In genomic region chr6:121594053-121594452, GRCh38 we compare ENCODE assay signal across 17 cellular contexts.
DNase-seq lines count a peak whose midpoint lies in the region; ATAC-seq, FAIRE-seq and TF ChIP-seq lines count a peak whose summit lies in the region.
"Had no signal": no experiment of that assay in that cellular context is flagged by ENCODE, and none has a peak within 500 bp of the region (broad histone marks: within the 10 kb centered on the region; RNA-seq: fewer than 3 reads in every experiment).

No MANE protein-coding gene starts in this region.

- H3K4me1 ChIP-seq in HepG2 (ENCODE audit: insufficient read depth, low read length) (no peaks in the 10 kb centered on the region), right lobe of liver (no peaks in the 10 kb centered on the region)
- H3K4me1 ChIP-seq: Caco-2, HAP-1 had no signal

- POLR2A ChIA-PET in HepG2 (lab: Yijun Ruan, JAX) = no interaction called here

- no peak for ATAC-seq in HepG2
- ATAC-seq in right lobe of liver = no peak
- no peak for ATAC-seq in HG03354 (IDR thresholded peaks at IDR 0.05; ENCODE audit: poor library complexity, severe bottlenecking, unreplicated experiment)

- no peak overlapping the region for H2AFZ ChIP-seq in HepG2 (ENCODE audit: low read length)

- no peak overlapping the region for H3K4me2 ChIP-seq in HepG2 (ENCODE audit: low read depth, low read length)

- H3K27ac ChIP-seq in HepG2 (ENCODE audit: extremely low read length, insufficient read depth, low read length) (no peak overlapping the region), right lobe of liver (no peak overlapping the region)
- H3K27ac ChIP-seq: C4-2B had no signal

- WGBS in HepG2 (ENCODE audit: low lambda C conversion rate) = 23% methylated on average over 3 of the region's 3 CpGs
- WGBS in right lobe of liver (ENCODE audit: insufficient coverage, low coverage, low lambda C conversion rate, missing lambda C conversion rate) = 59% methylated on average over 3 of the region's 3 CpGs

- H3K27me3 ChIP-seq in HepG2 (ENCODE audit: control insufficient read depth in 1 of 2, insufficient read depth in 2 of 2, low read length in 2 of 2) = no peaks in the 10 kb centered on the region
- no peaks in the 10 kb centered on the region for H3K27me3 ChIP-seq in right lobe of liver

- H3K4me3 ChIP-seq in HepG2 (replicated peaks in 1 of 3; ENCODE audit: insufficient read depth in 1 of 3, low read depth in 2 of 3, low read length in 3 of 3) (no peak overlapping the region), right lobe of liver (no peak overlapping the region)
- H3K4me3 ChIP-seq: HAP-1 had no signal

- FAIRE-seq in HepG2 (lab: Jason Lieb, UNC) = no peak
- FAIRE-seq: D721Med had no signal

- no peak for TF ChIP-seq POLR2A in HepG2 (IDR thresholded peaks at IDR 0.05; ENCODE audit: insufficient read depth in 1 of 2, low read depth in 2 of 2, low read length in 2 of 2)
- TF ChIP-seq POLR2A in right lobe of liver (IDR thresholded peaks at IDR 0.05) = no peak

- no peaks in the 10 kb centered on the region for H4K20me1 ChIP-seq in HepG2 (ENCODE audit: insufficient read depth, low read length)

- no TSS peak for BruUV-seq in HepG2 (replicated peaks; lab: Mats Ljungman, UMichigan)

- TF ChIP-seq EP300 in HepG2 (IDR thresholded peaks at IDR 0.05; ENCODE audit: low read depth in 2 of 2, low read length in 2 of 2) (no peak), HepG2 (CRISPR knock-in tag; IDR thresholded peaks at IDR 0.05; ENCODE audit: borderline replicate concordance) (no peak)

- no peak for TF ChIP-seq RAD21 in HepG2 (CRISPR knock-in tag; IDR thresholded peaks at IDR 0.05)

- no peaks in the 10 kb centered on the region for H3K79me2 ChIP-seq in HepG2 (ENCODE audit: insufficient read depth, low read length)

- CTCF ChIA-PET in HepG2 (lab: Yijun Ruan, JAX; ENCODE audit: low intra/inter-chr PET ratio, low total read pairs) = no interaction called here

- H3K36me3 ChIP-seq in HepG2 (replicated peaks in 1 of 2; ENCODE audit: control insufficient read depth in 1 of 2, insufficient read depth in 2 of 2, low read length in 2 of 2) (no peaks in the 10 kb centered on the region), right lobe of liver (no peaks in the 10 kb centered on the region)
- H3K36me3 ChIP-seq: HAP-1 had no signal

- DNase-seq in HepG2 (ENCODE audit: low spot score) = no peak
- DNase-seq in right lobe of liver = no peak
- DNase-seq in MV-4-11 (lab: John Stamatoyannopoulos, UW) = peak; percentile 8
- peak; percentile 37 for DNase-seq in cerebellar cortex (ENCODE audit: low spot score)
- DNase-seq in G401 (ENCODE audit: low spot score) = no peak
- DNase-seq in pons (ENCODE audit: low spot score) = no peak
- no peak for DNase-seq in AG08395 (ENCODE audit: low spot score)
- DNase-seq: 8988T; AML-193; Caco-2; CD4-positive, alpha-beta T cell; GDM1; KG1 had no signal

- H3K9me3 ChIP-seq in HepG2 (ENCODE audit: low read length) (no peaks in the 10 kb centered on the region), right lobe of liver (no peaks in the 10 kb centered on the region)
- H3K9me3 ChIP-seq: Caco-2, HAP-1 had no signal

- in situ Hi-C loops in HepG2 (cut with HindIII; ENCODE audit: extremely low pct_ligation_motif_present, low pct_unique_long_range_greater_than_20kb) = no loop called here
- in situ Hi-C loops in G401 (cut with HindIII; ENCODE audit: low sequenced_read_pairs) = no loop called here

- TF ChIP-seq CTCF in HepG2 (CRISPR knock-in tag; IDR thresholded peaks at IDR 0.05) = no peak
- TF ChIP-seq CTCF in right lobe of liver (IDR thresholded peaks at IDR 0.05) = no peak

- no peak overlapping the region for H3K9ac ChIP-seq in HepG2 (ENCODE audit: insufficient read depth, low read depth, low read length)

- intact Hi-C loops in HepG2 (cut with micrococcal nuclease; ENCODE audit: unreplicated experiment) = no loop called here
- intact Hi-C loops in right lobe of liver (cut with DNase I) = no loop called here

TF ChIP-seq in HepG2, 621 proteins besides CTCF, POLR2A, EP300 and RAD21:
- no peak for TF ChIP-seq GTF2F1 (IDR thresholded peaks at IDR 0.05; ENCODE audit: low read length)
- TF ChIP-seq ZNF605 (CRISPR knock-in tag; IDR thresholded peaks at IDR 0.05) = no peak
- no peak for TF ChIP-seq NFIB (CRISPR knock-in tag; IDR thresholded peaks at IDR 0.05; ENCODE audit: borderline replicate concordance)
- no peak for TF ChIP-seq MTERF4 (CRISPR knock-in tag; IDR thresholded peaks at IDR 0.05)
- TF ChIP-seq ZNF569 (CRISPR knock-in tag; IDR thresholded peaks at IDR 0.05; ENCODE audit: borderline replicate concordance) = no peak
- TF ChIP-seq CEBPG (CRISPR knock-in tag; IDR thresholded peaks at IDR 0.05) = peak; percentile 53
- TF ChIP-seq ZBTB3 (CRISPR knock-in tag; IDR thresholded peaks at IDR 0.05; ENCODE audit: borderline replicate concordance, low read depth) = no peak
- no peak for TF ChIP-seq ZFAT (CRISPR knock-in tag; conservative IDR thresholded peaks at IDR 0.05)
- no peak for TF ChIP-seq ZBED4 (CRISPR knock-in tag; IDR thresholded peaks at IDR 0.05; ENCODE audit: borderline replicate concordance)
- peak; percentile 89 for TF ChIP-seq CEBPB (IDR thresholded peaks at IDR 0.05; ENCODE audit: borderline replicate concordance, low read depth, low read length)
- no peak for TF ChIP-seq ZNF674 (CRISPR knock-in tag; IDR thresholded peaks at IDR 0.05; ENCODE audit: low read depth)

Comparison
In these comparisons a context has a peak if more than half of its experiments do, and no peak if none do; other contexts are left out.
1. DNase-seq: peak in MV-4-11 (single experiment) and cerebellar cortex (single experiment); none in HepG2 (single experiment), right lobe of liver (0 of 3), G401 (single experiment), pons (single experiment) and AG08395 (single experiment).